ENCODE assay signal across 1 cellular context in the genomic region with DNA sequence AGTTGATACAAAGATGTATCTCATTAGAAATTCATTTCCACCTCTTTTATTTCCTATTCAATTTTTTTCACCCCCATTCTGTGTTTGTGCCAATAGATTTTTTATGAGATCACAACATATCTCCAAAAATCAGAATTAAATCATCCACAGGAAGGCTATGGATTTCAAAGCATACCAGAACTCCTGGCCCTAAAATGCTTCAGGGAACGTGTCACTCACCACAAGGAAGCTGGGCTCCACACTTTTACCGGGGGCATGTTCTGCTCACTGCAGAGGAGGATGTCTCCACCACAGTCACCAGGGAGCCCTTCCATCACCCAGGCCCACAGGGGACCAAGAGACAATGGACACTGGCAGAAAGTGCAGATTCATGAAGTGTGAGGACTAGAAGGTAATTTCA.
TF ChIP-seq lines count a peak whose summit lies in the region.

No MANE protein-coding gene starts in this region.

TF ChIP-seq in IMR-90, 13 proteins besides CTCF, POLR2A, EP300 and RAD21:
- TF ChIP-seq, protein P1, sequence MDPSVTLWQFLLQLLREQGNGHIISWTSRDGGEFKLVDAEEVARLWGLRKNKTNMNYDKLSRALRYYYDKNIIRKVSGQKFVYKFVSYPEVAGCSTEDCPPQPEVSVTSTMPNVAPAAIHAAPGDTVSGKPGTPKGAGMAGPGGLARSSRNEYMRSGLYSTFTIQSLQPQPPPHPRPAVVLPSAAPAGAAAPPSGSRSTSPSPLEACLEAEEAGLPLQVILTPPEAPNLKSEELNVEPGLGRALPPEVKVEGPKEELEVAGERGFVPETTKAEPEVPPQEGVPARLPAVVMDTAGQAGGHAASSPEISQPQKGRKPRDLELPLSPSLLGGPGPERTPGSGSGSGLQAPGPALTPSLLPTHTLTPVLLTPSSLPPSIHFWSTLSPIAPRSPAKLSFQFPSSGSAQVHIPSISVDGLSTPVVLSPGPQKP (IDR thresholded peaks at IDR 0.05; ENCODE audit: borderline replicate concordance, low read depth, low read length) = no peak
- TF ChIP-seq USF2 (IDR thresholded peaks at IDR 0.05; ENCODE audit: low read depth, low read length) (no peak), CHD1 (IDR thresholded peaks at IDR 0.05; ENCODE audit: low read depth, low read length) (no peak), RFX5 (IDR thresholded peaks at IDR 0.05; ENCODE audit: low read depth, low read length) (no peak), SMC3 (IDR thresholded peaks at IDR 0.05; ENCODE audit: low read depth, low read length) (no peak)
TF ChIP-seq in IMR-90: peak in this region for 0.
